9 cellular contexts compared by ENCODE assay signal in genomic region chr17:82217530-82218204, GRCh38. TPM values are rescaled to one million over a fixed set of nuclear protein-coding genes. Genes with fewer than 3 reads are reported as not detected.
DNase-seq lines count a peak whose midpoint lies in the region; ATAC-seq and TF ChIP-seq lines count a peak whose summit lies in the region.
"Had no signal": no experiment of that assay in that cellular context is flagged by ENCODE, and none has a peak within 500 bp of the region (broad histone marks: within the 10 kb centered on the region; RNA-seq: fewer than 3 reads in every experiment).

No MANE protein-coding gene starts in this region.

- H3K27ac ChIP-seq in gastrocnemius medialis = peak overlapping the region; percentile 43 to 73 (median 64)

- in situ Hi-C loops in gastrocnemius medialis (cut with MboI; ENCODE audit: low sequenced_read_pairs in 4 of 4) = no loop called here

- H3K9me3 Mint-ChIP-seq in type B pancreatic cell = no peaks in the 10 kb centered on the region
- no peaks in the 10 kb centered on the region for H3K9me3 Mint-ChIP-seq in stimulated activated naive B cell treated with anti-CD40 and anti-IgM and Interleukin-4, amounts not matched to agents 10 μg/mL and 1 μg/mL and 100 μg/mL, for 72 hours
- H3K9me3 Mint-ChIP-seq: activated naive CD4-positive, alpha-beta T cell treated with anti-CD3 and anti-CD28 coated beads, Interleukin-2, amount 50 U/mL, for 24 hours had no signal

- peak; percentile 58 for ATAC-seq in SK-N-SH treated with all-trans-retinoic acid at 6 μM for 48 hours
- ATAC-seq in gastrocnemius medialis = no peak
- ATAC-seq in stimulated activated naive B cell treated with anti-CD40 and anti-IgM and Interleukin-4, amounts not matched to agents 10 μg/mL and 1 μg/mL and 100 μg/mL, for 72 hours (replicated peaks) = no peak

- H3K27ac Mint-ChIP-seq in type B pancreatic cell = no peak overlapping the region
- H3K27ac Mint-ChIP-seq in stimulated activated naive B cell treated with anti-CD40 and anti-IgM and Interleukin-4, amounts not matched to agents 10 μg/mL and 1 μg/mL and 100 μg/mL, for 72 hours = no peak overlapping the region
- H3K27ac Mint-ChIP-seq: activated naive CD4-positive, alpha-beta T cell treated with anti-CD3 and anti-CD28 coated beads, Interleukin-2, amount 50 U/mL, for 24 hours had no signal

- peaks cover 4% of the 10 kb centered on the region for H3K27me3 Mint-ChIP-seq in type B pancreatic cell
- H3K27me3 Mint-ChIP-seq in stimulated activated naive B cell treated with anti-CD40 and anti-IgM and Interleukin-4, amounts not matched to agents 10 μg/mL and 1 μg/mL and 100 μg/mL, for 72 hours = peaks cover 0 to 4% of the 10 kb centered on the region in 2 donors
- H3K27me3 Mint-ChIP-seq: activated naive CD4-positive, alpha-beta T cell treated with anti-CD3 and anti-CD28 coated beads, Interleukin-2, amount 50 U/mL, for 24 hours had no signal

- H3K36me3 Mint-ChIP-seq in type B pancreatic cell = no peaks in the 10 kb centered on the region
- H3K36me3 Mint-ChIP-seq in stimulated activated naive B cell treated with anti-CD40 and anti-IgM and Interleukin-4, amounts not matched to agents 10 μg/mL and 1 μg/mL and 100 μg/mL, for 72 hours = no peaks in the 10 kb centered on the region
- H3K36me3 Mint-ChIP-seq: activated naive CD4-positive, alpha-beta T cell treated with anti-CD3 and anti-CD28 coated beads, Interleukin-2, amount 50 U/mL, for 24 hours had no signal

- no peaks in the 10 kb centered on the region for H3K36me3 ChIP-seq in gastrocnemius medialis

- H3K9me3 ChIP-seq in gastrocnemius medialis = no peaks in the 10 kb centered on the region

- peaks cover 11 to 15% of the 10 kb centered on the region in 2 donors for H3K4me1 ChIP-seq in gastrocnemius medialis

- intact Hi-C loops in gastrocnemius medialis (cut with DNase I; ENCODE audit: low total_unique reads) = no loop called here

- no peak for TF ChIP-seq CTCF in fibroblast of villous mesenchyme (IDR thresholded peaks at IDR 0.05; ENCODE audit: insufficient read depth, low read depth, low read length)
- no peak for TF ChIP-seq CTCF in gastrocnemius medialis (IDR thresholded peaks at IDR 0.05 in 4 of 5, conservative IDR thresholded peaks at IDR 0.05 in 1 of 5)
- TF ChIP-seq CTCF in type B pancreatic cell (conservative IDR thresholded peaks at IDR 0.05) = no peak

- H3K27me3 ChIP-seq in gastrocnemius medialis = no peaks in the 10 kb centered on the region

- peak; percentile 68 for DNase-seq in GM04503 (ENCODE audit: low read depth)
- peak; percentile 96 for DNase-seq in fibroblast of villous mesenchyme (ENCODE audit: low read depth)
- peak in 1 of 2 donors; percentile 54 for DNase-seq in gastrocnemius medialis
- no peak for DNase-seq in type B pancreatic cell (ENCODE audit: extremely low spot score, unreplicated experiment)
- DNase-seq in stimulated activated CD4-positive, alpha-beta T cell treated with anti-CD3 and anti-CD28 coated beads, Interleukin-2, amount 100 ng/mL, for 48 hours = no peak
- no peak for DNase-seq in stimulated activated naive B cell treated with anti-CD40 and anti-IgM and Interleukin-4, amounts not matched to agents 10 μg/mL and 1 μg/mL and 100 μg/mL, for 72 hours
- no peak for DNase-seq in T-helper 9 cell

- H3K4me3 Mint-ChIP-seq in type B pancreatic cell = no peak overlapping the region
- no peak overlapping the region for H3K4me3 Mint-ChIP-seq in stimulated activated naive B cell treated with anti-CD40 and anti-IgM and Interleukin-4, amounts not matched to agents 10 μg/mL and 1 μg/mL and 100 μg/mL, for 72 hours
- H3K4me3 Mint-ChIP-seq: activated naive CD4-positive, alpha-beta T cell treated with anti-CD3 and anti-CD28 coated beads, Interleukin-2, amount 50 U/mL, for 24 hours had no signal

- no peak for TF ChIP-seq POLR2A in gastrocnemius medialis (IDR thresholded peaks at IDR 0.05)

- no peaks in the 10 kb centered on the region for H3K4me1 Mint-ChIP-seq in type B pancreatic cell (ENCODE audit: unreplicated experiment)
- H3K4me1 Mint-ChIP-seq in stimulated activated naive B cell treated with anti-CD40 and anti-IgM and Interleukin-4, amounts not matched to agents 10 μg/mL and 1 μg/mL and 100 μg/mL, for 72 hours = peaks cover 23 to 29% of the 10 kb centered on the region in 2 donors

- no peak overlapping the region for H3K4me3 ChIP-seq in fibroblast of villous mesenchyme (ENCODE audit: low read depth, low read length)
- no peak overlapping the region for H3K4me3 ChIP-seq in gastrocnemius medialis

TF ChIP-seq in SK-N-SH treated with all-trans-retinoic acid at 6 μM for 48 hours, 23 proteins besides CTCF, POLR2A, EP300 and RAD21:
- TF ChIP-seq, protein P1, sequence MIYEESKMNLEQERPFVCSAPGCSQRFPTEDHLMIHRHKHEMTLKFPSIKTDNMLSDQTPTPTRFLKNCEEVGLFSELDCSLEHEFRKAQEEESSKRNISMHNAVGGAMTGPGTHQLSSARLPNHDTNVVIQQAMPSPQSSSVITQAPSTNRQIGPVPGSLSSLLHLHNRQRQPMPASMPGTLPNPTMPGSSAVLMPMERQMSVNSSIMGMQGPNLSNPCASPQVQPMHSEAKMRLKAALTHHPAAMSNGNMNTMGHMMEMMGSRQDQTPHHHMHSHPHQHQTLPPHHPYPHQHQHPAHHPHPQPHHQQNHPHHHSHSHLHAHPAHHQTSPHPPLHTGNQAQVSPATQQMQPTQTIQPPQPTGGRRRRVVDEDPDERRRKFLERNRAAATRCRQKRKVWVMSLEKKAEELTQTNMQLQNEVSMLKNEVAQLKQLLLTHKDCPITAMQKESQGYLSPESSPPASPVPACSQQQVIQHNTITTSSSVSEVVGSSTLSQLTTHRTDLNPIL (CRISPR knock-in tag; IDR thresholded peaks at IDR 0.05; ENCODE audit: low read depth) = no peak
- TF ChIP-seq, protein P2, sequence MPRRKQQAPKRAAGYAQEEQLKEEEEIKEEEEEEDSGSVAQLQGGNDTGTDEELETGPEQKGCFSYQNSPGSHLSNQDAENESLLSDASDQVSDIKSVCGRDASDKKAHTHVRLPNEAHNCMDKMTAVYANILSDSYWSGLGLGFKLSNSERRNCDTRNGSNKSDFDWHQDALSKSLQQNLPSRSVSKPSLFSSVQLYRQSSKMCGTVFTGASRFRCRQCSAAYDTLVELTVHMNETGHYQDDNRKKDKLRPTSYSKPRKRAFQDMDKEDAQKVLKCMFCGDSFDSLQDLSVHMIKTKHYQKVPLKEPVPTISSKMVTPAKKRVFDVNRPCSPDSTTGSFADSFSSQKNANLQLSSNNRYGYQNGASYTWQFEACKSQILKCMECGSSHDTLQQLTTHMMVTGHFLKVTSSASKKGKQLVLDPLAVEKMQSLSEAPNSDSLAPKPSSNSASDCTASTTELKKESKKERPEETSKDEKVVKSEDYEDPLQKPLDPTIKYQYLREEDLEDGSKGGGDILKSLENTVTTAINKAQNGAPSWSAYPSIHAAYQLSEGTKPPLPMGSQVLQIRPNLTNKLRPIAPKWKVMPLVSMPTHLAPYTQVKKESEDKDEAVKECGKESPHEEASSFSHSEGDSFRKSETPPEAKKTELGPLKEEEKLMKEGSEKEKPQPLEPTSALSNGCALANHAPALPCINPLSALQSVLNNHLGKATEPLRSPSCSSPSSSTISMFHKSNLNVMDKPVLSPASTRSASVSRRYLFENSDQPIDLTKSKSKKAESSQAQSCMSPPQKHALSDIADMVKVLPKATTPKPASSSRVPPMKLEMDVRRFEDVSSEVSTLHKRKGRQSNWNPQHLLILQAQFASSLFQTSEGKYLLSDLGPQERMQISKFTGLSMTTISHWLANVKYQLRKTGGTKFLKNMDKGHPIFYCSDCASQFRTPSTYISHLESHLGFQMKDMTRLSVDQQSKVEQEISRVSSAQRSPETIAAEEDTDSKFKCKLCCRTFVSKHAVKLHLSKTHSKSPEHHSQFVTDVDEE (CRISPR knock-in tag; IDR thresholded peaks at IDR 0.05) = no peak
- no peak for TF ChIP-seq SNAI2 (CRISPR knock-in tag; IDR thresholded peaks at IDR 0.05)
- no peak for TF ChIP-seq OSR1 (CRISPR knock-in tag; IDR thresholded peaks at IDR 0.05)
- TF ChIP-seq CSDC2 (CRISPR knock-in tag; IDR thresholded peaks at IDR 0.05) = no peak
- TF ChIP-seq TCF4 (CRISPR knock-in tag; IDR thresholded peaks at IDR 0.05; ENCODE audit: borderline replicate concordance) = no peak
- TF ChIP-seq ZNF70 (CRISPR knock-in tag; IDR thresholded peaks at IDR 0.05) = no peak
- TF ChIP-seq ARNTL (CRISPR knock-in tag; IDR thresholded peaks at IDR 0.05; ENCODE audit: borderline replicate concordance, low read depth) = no peak
- no peak for TF ChIP-seq ZFP30 (CRISPR knock-in tag; IDR thresholded peaks at IDR 0.05)
- no peak for TF ChIP-seq PATZ1 (CRISPR knock-in tag; IDR thresholded peaks at IDR 0.05; ENCODE audit: borderline replicate concordance)
- no peak for TF ChIP-seq ZC3H10 (CRISPR knock-in tag; IDR thresholded peaks at IDR 0.05)
- no peak for TF ChIP-seq ZFP3 (CRISPR knock-in tag; IDR thresholded peaks at IDR 0.05)
- no peak for TF ChIP-seq ZNF565 (CRISPR knock-in tag; conservative IDR thresholded peaks at IDR 0.05; ENCODE audit: low read depth)

RNA-seq across cellular contexts. Expression of gene CCDC57, which starts 5.0 kb away (rescaled TPM):
- 19.9 and 20.6 TPM in 2 replicates for total RNA-seq in fibroblast of villous mesenchyme
- total RNA-seq in gastrocnemius medialis = 10 to 100 TPM in 1 of 4 donors, 1 to 10 TPM in 3; 3.7 to 11.3 (median 5.1) TPM
- total RNA-seq in type B pancreatic cell (ENCODE audit: low replicate concordance) = 33.5 and 58.7 TPM in 2 replicates

RNA-seq across cellular contexts. Expression of gene SLC16A3, which starts 11.2 kb away (rescaled TPM):
- total RNA-seq in fibroblast of villous mesenchyme (131 and 174 TPM in 2 replicates), gastrocnemius medialis (100 to 1,000 TPM in 2 of 4 donors, 10 to 100 TPM in 2; 46.0 to 173 (median 126) TPM), type B pancreatic cell (ENCODE audit: low replicate concordance) (27.8 and 29.8 TPM in 2 replicates)

RNA-seq across cellular contexts. Expression of gene CSNK1D, which starts 55.8 kb away (rescaled TPM):
- total RNA-seq in fibroblast of villous mesenchyme (49.3 and 57.0 TPM in 2 replicates), gastrocnemius medialis (10 to 100 TPM; 34.0 to 55.2 (median 47.3) TPM), type B pancreatic cell (ENCODE audit: low replicate concordance) (176 and 184 TPM in 2 replicates)

Comparison
In these comparisons a context has a peak if more than half of its experiments do, and no peak if none do; other contexts are left out.
1. DNase-seq: peak in GM04503 (single experiment) and fibroblast of villous mesenchyme (single experiment); none in type B pancreatic cell (single experiment), stimulated activated CD4-positive, alpha-beta T cell treated with anti-CD3 and anti-CD28 coated beads, Interleukin-2, amount 100 ng/mL, for 48 hours (0 of 2), stimulated activated naive B cell treated with anti-CD40 and anti-IgM and Interleukin-4, amounts not matched to agents 10 μg/mL and 1 μg/mL and 100 μg/mL, for 72 hours (single experiment) and T-helper 9 cell (single experiment).